1 cellular context compared by ENCODE assay signal in genomic region chr17:48107137-48108055, GRCh38.
TF ChIP-seq lines count a peak whose summit lies in the region.

Gene SNX11 (plus strand): TSS chr17:48107766. CDS start chr17:48112044, 4,278 bp downstream.

TF ChIP-seq in HepG2, 621 proteins besides CTCF, POLR2A, EP300 and RAD21 (continued from another document and continues in another):
- peak; percentile 90; the same call in 1 of the 2 replicates for TF ChIP-seq ZFP91 (CRISPR knock-in tag; IDR thresholded peaks at IDR 0.05; ENCODE audit: borderline replicate concordance)
- TF ChIP-seq ZNF382 (CRISPR knock-in tag; IDR thresholded peaks at IDR 0.05; ENCODE audit: borderline replicate concordance): no peak
- TF ChIP-seq ZHX1 (CRISPR knock-in tag; IDR thresholded peaks at IDR 0.05; ENCODE audit: low read depth): peak; percentile 66; the same call in 1 of the 2 replicates
- no peak for TF ChIP-seq ZNF44 (CRISPR knock-in tag; IDR thresholded peaks at IDR 0.05)
- peak; percentile 76; the same call in 1 of the 2 replicates for TF ChIP-seq MTA1 (CRISPR knock-in tag; IDR thresholded peaks at IDR 0.05; ENCODE audit: borderline replicate concordance)
- TF ChIP-seq NFIC (IDR thresholded peaks at IDR 0.05; ENCODE audit: low read length): no peak
- 0 out of 2 replicates have a peak, but pooled peaks have one; percentile 9 for TF ChIP-seq ZBTB26 (CRISPR knock-in tag; IDR thresholded peaks at IDR 0.05; ENCODE audit: borderline replicate concordance)
- TF ChIP-seq ZNF788 (CRISPR knock-in tag; IDR thresholded peaks at IDR 0.05; ENCODE audit: borderline replicate concordance): peak; percentile 96
- peak; percentile 96 for TF ChIP-seq SNAI1 (CRISPR knock-in tag; IDR thresholded peaks at IDR 0.05; ENCODE audit: borderline replicate concordance)
- TF ChIP-seq BHLHE40 (IDR thresholded peaks at IDR 0.05; ENCODE audit: low read length): peak; percentile 38; the same call in 1 of the 2 replicates
- TF ChIP-seq ZFP41 (CRISPR knock-in tag; IDR thresholded peaks at IDR 0.05; ENCODE audit: borderline replicate concordance): peak; percentile 80; the same call in 1 of the 2 replicates
- peak; percentile 87 for TF ChIP-seq DBP (CRISPR knock-in tag; IDR thresholded peaks at IDR 0.05; ENCODE audit: not compliant biosample characterization)
- TF ChIP-seq CEBPG (CRISPR knock-in tag; IDR thresholded peaks at IDR 0.05): no peak; the same call in 1 of the 2 replicates
- TF ChIP-seq ZNF501 (CRISPR knock-in tag; IDR thresholded peaks at IDR 0.05): peak; percentile 99
- peak; percentile 30; the same call in 1 of the 2 replicates for TF ChIP-seq ZNF777 (CRISPR knock-in tag; IDR thresholded peaks at IDR 0.05)
- peak; percentile 89 for TF ChIP-seq ZNF276 (CRISPR knock-in tag; IDR thresholded peaks at IDR 0.05; ENCODE audit: low read depth)
- TF ChIP-seq ZNF83 (CRISPR knock-in tag; IDR thresholded peaks at IDR 0.05; ENCODE audit: borderline replicate concordance): peak; percentile 7; the same call in 1 of the 2 replicates
- no peak for TF ChIP-seq ZNF629 (CRISPR knock-in tag; conservative IDR thresholded peaks at IDR 0.05)
- 0 out of 2 replicates have a peak, but pooled peaks have one; percentile 57 for TF ChIP-seq RBAK (CRISPR knock-in tag; IDR thresholded peaks at IDR 0.05)
- TF ChIP-seq ZGPAT (CRISPR knock-in tag; IDR thresholded peaks at IDR 0.05): peak; percentile 90
- TF ChIP-seq SP5 (CRISPR knock-in tag; IDR thresholded peaks at IDR 0.05; ENCODE audit: borderline replicate concordance, low read depth): peak; percentile 56
- TF ChIP-seq ZNF550 (CRISPR knock-in tag; IDR thresholded peaks at IDR 0.05; ENCODE audit: borderline replicate concordance): no peak
- peak; percentile 91 for TF ChIP-seq ELF1 (CRISPR knock-in tag; IDR thresholded peaks at IDR 0.05)
- TF ChIP-seq ARNT2 (CRISPR knock-in tag; IDR thresholded peaks at IDR 0.05; ENCODE audit: low read depth): peak; percentile 78; the same call in 1 of the 2 replicates
- TF ChIP-seq SMARCE1 (IDR thresholded peaks at IDR 0.05; ENCODE audit: borderline replicate concordance): no peak
- peak; percentile 51; the same call in 1 of the 2 replicates for TF ChIP-seq ETV5 (CRISPR knock-in tag; IDR thresholded peaks at IDR 0.05; ENCODE audit: borderline replicate concordance)
- peak; percentile 94; the same call in 1 of the 2 replicates for TF ChIP-seq CREBL2 (CRISPR knock-in tag; IDR thresholded peaks at IDR 0.05; ENCODE audit: borderline replicate concordance)
- TF ChIP-seq CENPBD1 (CRISPR knock-in tag; IDR thresholded peaks at IDR 0.05; ENCODE audit: borderline replicate concordance, low read depth): no peak
- peak; percentile 66; the same call in 1 of the 2 replicates for TF ChIP-seq SNAPC5 (CRISPR knock-in tag; IDR thresholded peaks at IDR 0.05; ENCODE audit: borderline replicate concordance)
- TF ChIP-seq GFI1 (CRISPR knock-in tag; IDR thresholded peaks at IDR 0.05; ENCODE audit: borderline replicate concordance): peak; percentile 75; the same call in 1 of the 2 replicates
- TF ChIP-seq USF2 (IDR thresholded peaks at IDR 0.05; ENCODE audit: low read depth, low read length): no peak
- 0 out of 2 replicates have a peak, but pooled peaks have one; percentile 13 for TF ChIP-seq USF2 (CRISPR knock-in tag; IDR thresholded peaks at IDR 0.05; ENCODE audit: borderline replicate concordance)
- TF ChIP-seq SUZ12 (IDR thresholded peaks at IDR 0.05; ENCODE audit: low read depth, low read length): peak; percentile 50
- peak; percentile 67; the same call in 1 of the 2 replicates for TF ChIP-seq MAF1 (CRISPR knock-in tag; IDR thresholded peaks at IDR 0.05; ENCODE audit: borderline replicate concordance)
- TF ChIP-seq ZBTB8A (CRISPR knock-in tag; IDR thresholded peaks at IDR 0.05; ENCODE audit: borderline replicate concordance, low read depth): peak; percentile 76; the same call in 1 of the 2 replicates
- TF ChIP-seq ZNF747 (CRISPR knock-in tag; IDR thresholded peaks at IDR 0.05; ENCODE audit: borderline replicate concordance): peak; percentile 96; the same call in 1 of the 2 replicates
- 0 out of 2 replicates have a peak, but pooled peaks have one; percentile 60 for TF ChIP-seq LBX2 (CRISPR knock-in tag; IDR thresholded peaks at IDR 0.05; ENCODE audit: borderline replicate concordance)
- TF ChIP-seq ZMYM4 (CRISPR knock-in tag; IDR thresholded peaks at IDR 0.05): peak; percentile 72
- TF ChIP-seq RELA (CRISPR knock-in tag; IDR thresholded peaks at IDR 0.05): no peak
- TF ChIP-seq AKAP8 (CRISPR knock-in tag; IDR thresholded peaks at IDR 0.05): no peak
- TF ChIP-seq ZNF574 (CRISPR knock-in tag; IDR thresholded peaks at IDR 0.05): peak; percentile 89
- TF ChIP-seq ATF7-NPFF (CRISPR knock-in tag; IDR thresholded peaks at IDR 0.05; ENCODE audit: low read depth): peak; percentile 84
- peak; percentile 84; the same call in 1 of the 2 replicates for TF ChIP-seq ZNF766 (CRISPR knock-in tag; IDR thresholded peaks at IDR 0.05; ENCODE audit: borderline replicate concordance)
- no peak for TF ChIP-seq ZNF678 (CRISPR knock-in tag; IDR thresholded peaks at IDR 0.05)
